ENCODE assay signal across 11 cellular contexts in genomic region chr5:31465282-31465681, GRCh38.
"Had no signal": no experiment of that assay in that cellular context is flagged by ENCODE, and none has a peak within 500 bp of the region (broad histone marks: within the 10 kb centered on the region; RNA-seq: fewer than 3 reads in every experiment).

No MANE protein-coding gene starts in this region.

- H2AFZ ChIP-seq: GM23248, GM23338 had no signal

- FAIRE-seq: H1, H54 had no signal

- H3K4me2 ChIP-seq: GM23338 had no signal

- H3K27ac ChIP-seq: GM23248 had no signal

- H3K4me1 Mint-ChIP-seq: H9 had no signal

- H3K9me3 ChIP-seq: HAP-1 had no signal

- H3K9ac ChIP-seq: GM23248 had no signal

- H3K27ac Mint-ChIP-seq: GM23338, H9, HFFc6 had no signal

- DNase-seq: GM23248, GOT3, H7, H9, HCEC 1CT, HFFc6 had no signal

- H3K4me3 ChIP-seq: GM23248, GM23338, HAP-1 had no signal

- H3K4me1 ChIP-seq: HAP-1 had no signal

- H3K4me3 Mint-ChIP-seq: GM23338, H9, HFFc6 had no signal

- H3K9me3 Mint-ChIP-seq: HFFc6 had no signal

- ATAC-seq: GM23338, HCT116 had no signal
